In genomic region chr17:18314059-18314730, GRCh38 we compare ENCODE assay signal across 8 cellular contexts. TPM values are rescaled to one million over a fixed set of nuclear protein-coding genes. Genes with fewer than 3 reads are reported as not detected.
DNase-seq lines count a peak whose midpoint lies in the region; ATAC-seq and TF ChIP-seq lines count a peak whose summit lies in the region.

No MANE protein-coding gene starts in this region.

- TF ChIP-seq CTCF in choroid plexus epithelial cell (conservative IDR thresholded peaks at IDR 0.05; ENCODE audit: low read depth, low read length): no peak

- H3K4me3 Mint-ChIP-seq in memory B cell: peak overlapping the region; percentile 92

- H3K27ac Mint-ChIP-seq in memory B cell: peak overlapping the region; percentile 97

- peak overlapping the region; percentile 49 for H3K27ac ChIP-seq in urinary bladder (ENCODE audit: low read depth)

- no peaks in the 10 kb centered on the region for H3K4me1 ChIP-seq in urinary bladder (ENCODE audit: insufficient read depth)

- peaks cover 2% of the 10 kb centered on the region for H3K9me3 Mint-ChIP-seq in memory B cell

- H3K4me1 Mint-ChIP-seq in memory B cell: peaks cover 47% of the 10 kb centered on the region

- peak overlapping the region; percentile 93 for H3K4me3 ChIP-seq in choroid plexus epithelial cell (ENCODE audit: low read depth, low read length)
- peak overlapping the region; percentile 85 for H3K4me3 ChIP-seq in urinary bladder (ENCODE audit: low read depth, low read length)

- ATAC-seq in GM21447 (IDR thresholded peaks at IDR 0.05; ENCODE audit: unreplicated experiment) (peak; percentile 3), memory B cell (ENCODE audit: low read depth) (peak; percentile 2)

- no peaks in the 10 kb centered on the region for H3K27me3 Mint-ChIP-seq in memory B cell

- WGBS in urinary bladder: under 1% methylated on average over 39 of the region's 39 CpGs

- peak; percentile 16 for DNase-seq in CD1c-positive myeloid dendritic cell (ENCODE audit: extremely low spot score)
- DNase-seq in NCI-H748 (lab: John Stamatoyannopoulos, UW; ENCODE audit: unreplicated experiment): peak; percentile 40
- DNase-seq in choroid plexus epithelial cell (ENCODE audit: low read depth): peak; percentile 36
- no peak for DNase-seq in memory B cell (ENCODE audit: low spot score in 2 of 2)
- no peak for DNase-seq in NCI-H1436 (lab: John Stamatoyannopoulos, UW)
- DNase-seq in NCI-H2029 treated with DMSO at 0.1 percent for 48 hours (lab: John Stamatoyannopoulos, UW): no peak

- no peaks in the 10 kb centered on the region for H3K36me3 ChIP-seq in urinary bladder (ENCODE audit: insufficient read depth)

- H3K36me3 Mint-ChIP-seq in memory B cell: peaks cover 8% of the 10 kb centered on the region

RNA-seq across cellular contexts. Expression of gene TOP3A, which starts 0.6 kb away (rescaled TPM):
- total RNA-seq in urinary bladder: 27.4 TPM
- polyA plus RNA-seq in urinary bladder: 15.8 TPM

RNA-seq across cellular contexts. Expression of gene SMCR8, which starts 0.9 kb away (rescaled TPM):
- 10.0 TPM for total RNA-seq in urinary bladder
- 10.0 TPM for polyA plus RNA-seq in urinary bladder

RNA-seq across cellular contexts. Expression of gene SHMT1, which starts 49.2 kb away (rescaled TPM):
- 11.5 TPM for total RNA-seq in urinary bladder
- polyA plus RNA-seq in urinary bladder: 22.6 TPM

RNA-seq across cellular contexts. Expression of gene MIEF2, which starts 53.7 kb away (rescaled TPM):
- total RNA-seq in urinary bladder: 11.7 TPM
- 13.7 TPM for polyA plus RNA-seq in urinary bladder

RNA-seq across cellular contexts. Expression of gene FLII, which starts 55.7 kb away (rescaled TPM):
- total RNA-seq in urinary bladder: 87.2 TPM
- 249 TPM for polyA plus RNA-seq in urinary bladder

Comparison
In these comparisons a context has a peak if more than half of its experiments do, and no peak if none do; other contexts are left out.
1. DNase-seq: peak in CD1c-positive myeloid dendritic cell (single experiment), NCI-H748 (single experiment) and choroid plexus epithelial cell (single experiment); none in memory B cell (0 of 2), NCI-H1436 (single experiment) and NCI-H2029 treated with DMSO at 0.1 percent for 48 hours (single experiment).